In genomic region chr15:93202405-93202804, GRCh38 we compare ENCODE assay signal across 35 cellular contexts.
"Had no signal": no experiment of that assay in that cellular context is flagged by ENCODE, and none has a peak within 500 bp of the region (broad histone marks: within the 10 kb centered on the region; RNA-seq: fewer than 3 reads in every experiment).

No MANE protein-coding gene starts in this region.

- H3K9me3 Mint-ChIP-seq: activated CD4-positive, alpha-beta T cell treated with anti-CD3 and anti-CD28 coated beads, Interleukin-2, amount 10 ng/mL, durations not matched to agents 24 days and 14 days; activated naive CD4-positive, alpha-beta T cell treated with anti-CD3 and anti-CD28 coated beads, Interleukin-2, amount 10 ng/mL, durations not matched to agents 7 days and 5 days; activated T-helper 2 cell treated with anti-CD3 and anti-CD28 coated beads, Interferon-gamma antibody, Interleukin-2, Interleukin-4, amounts not matched to agents 10 μg/mL and 5 μg/mL and 100 μg/mL, durations not matched to agents 14 hours and 24 hours and 36 hours; T-helper 1 cell treated with Interleukin-12 subunit alpha and Interleukin-12 subunit beta and Interleukin-4 antibody, amounts not matched to agents 30 μg/mL and 1 μg/mL, for 36 hours; T-helper 2 cell treated with Interferon-gamma antibody and Interleukin-4, amounts not matched to agents 5 μg/mL and 100 μg/mL, for 36 hours had no signal

- H3K4me3 Mint-ChIP-seq: activated B cell treated with CpG ODN at 0.5 μM for 24 hours; activated CD4-positive, alpha-beta memory T cell treated with anti-CD3 and anti-CD28 coated beads for 36 hours; activated CD4-positive, alpha-beta T cell treated with anti-CD3 and anti-CD28 coated beads, Interleukin-2, amount 10 ng/mL, durations not matched to agents 24 days and 14 days; activated CD8-positive, alpha-beta T cell treated with anti-CD3 and anti-CD28 coated beads for 36 hours; activated naive CD4-positive, alpha-beta T cell treated with anti-CD3 and anti-CD28 coated beads, Interleukin-2, amount 10 ng/mL, durations not matched to agents 7 days and 5 days; activated naive CD4-positive, alpha-beta T cell treated with anti-CD3 and anti-CD28 coated beads, Interleukin-2, amount 50 U/mL, for 24 hours; activated naive CD8-positive, alpha-beta T cell; activated naive CD8-positive, alpha-beta T cell treated with anti-CD3 and anti-CD28 coated beads, Interleukin-2, amount 10 ng/mL, durations not matched to agents 7 days and 5 days; activated naive CD8-positive, alpha-beta T cell treated with anti-CD3 and anti-CD28 coated beads, Interleukin-2, amount 50 U/mL, for 24 hours; activated T-cell treated with anti-CD3 and anti-CD28 coated beads, Interleukin-2, amount 50 U/mL, for 4 hours; brain; central memory CD8-positive, alpha-beta T cell; T-helper 1 cell treated with Interleukin-12 subunit alpha and Interleukin-12 subunit beta and Interleukin-4 antibody, amounts not matched to agents 30 μg/mL and 1 μg/mL, for 36 hours; T-helper 2 cell treated with Interferon-gamma antibody and Interleukin-4, amounts not matched to agents 5 μg/mL and 100 μg/mL, for 36 hours had no signal

- H3K36me3 ChIP-seq: ascending aorta, cardiac muscle cell had no signal

- H3K36me3 Mint-ChIP-seq: activated CD4-positive, alpha-beta memory T cell treated with anti-CD3 and anti-CD28 coated beads for 36 hours; activated naive CD4-positive, alpha-beta T cell treated with anti-CD3 and anti-CD28 coated beads, Interleukin-2, amount 10 ng/mL, durations not matched to agents 7 days and 5 days; activated naive CD8-positive, alpha-beta T cell; activated naive CD8-positive, alpha-beta T cell treated with anti-CD3 and anti-CD28 coated beads, Interleukin-2, amount 10 ng/mL, durations not matched to agents 7 days and 5 days had no signal

- H3K4me1 Mint-ChIP-seq: activated B cell treated with CpG ODN at 0.5 μM for 24 hours; activated CD4-positive, alpha-beta T cell treated with anti-CD3 and anti-CD28 coated beads, Interleukin-2, amount 10 ng/mL, durations not matched to agents 24 days and 14 days; activated naive CD4-positive, alpha-beta T cell treated with anti-CD3 and anti-CD28 coated beads, Interleukin-2, amount 10 ng/mL, durations not matched to agents 7 days and 5 days; activated naive CD4-positive, alpha-beta T cell treated with anti-CD3 and anti-CD28 coated beads, Interleukin-2, amount 50 U/mL, for 24 hours; activated naive CD8-positive, alpha-beta T cell treated with anti-CD3 and anti-CD28 coated beads, Interleukin-2, amount 10 ng/mL, durations not matched to agents 7 days and 5 days; activated naive CD8-positive, alpha-beta T cell treated with anti-CD3 and anti-CD28 coated beads, Interleukin-2, amount 50 U/mL, for 24 hours; central memory CD8-positive, alpha-beta T cell had no signal

- ATAC-seq: activated CD8-positive, alpha-beta T cell treated with anti-CD3 and anti-CD28 coated beads for 36 hours; activated naive CD8-positive, alpha-beta T cell treated with anti-CD3 and anti-CD28 coated beads, Interleukin-2, amount 50 U/mL, for 24 hours; activated T-cell treated with anti-CD3 and anti-CD28 coated beads, Interleukin-2, amount 50 U/mL, for 4 hours had no signal

- H3K4me1 ChIP-seq: ascending aorta had no signal

- H3K27ac ChIP-seq: cardiac muscle cell, VCaP had no signal

- DNase-seq: activated B cell treated with CpG ODN at 0.5 μM for 24 hours; activated CD4-positive, alpha-beta memory T cell treated with anti-CD3 and anti-CD28 coated beads for 36 hours; activated CD4-positive, alpha-beta T cell treated with anti-CD3 and anti-CD28 coated beads for 4 hours; activated CD4-positive, alpha-beta T cell treated with anti-CD3 and anti-CD28 coated beads, Interleukin-2, amount 10 ng/mL, durations not matched to agents 24 days and 14 days; activated CD4-positive, alpha-beta T cell treated with anti-CD3 and anti-CD28 coated beads, Interleukin-2, amount 50 U/mL, for 1 hour; activated CD4-positive, alpha-beta T cell treated with anti-CD3 and anti-CD28 coated beads, Interleukin-2, amount 50 U/mL, for 4 hours; activated CD4-positive, CD25-positive, alpha-beta regulatory T cell treated with anti-CD3 and anti-CD28 coated beads, Interleukin-2, amount 50 U/mL, for 72 hours; activated CD8-positive, alpha-beta memory T cell treated with anti-CD3 and anti-CD28 coated beads, Interleukin-2, amount 50 U/mL, for 4 hours; activated CD8-positive, alpha-beta T cell treated with anti-CD3 and anti-CD28 coated beads for 36 hours; activated effector memory CD4-positive, alpha-beta T cell treated with Interleukin-2 at 50 U/mL for 16 hours; activated gamma-delta T cell; activated naive CD4-positive, alpha-beta T cell treated with anti-CD3 and anti-CD28 coated beads, Interleukin-2, amount 10 ng/mL, durations not matched to agents 7 days and 5 days; activated naive CD4-positive, alpha-beta T cell treated with Interleukin-2 at 50 U/mL for 16 hours; activated naive CD8-positive, alpha-beta T cell treated with anti-CD3 and anti-CD28 coated beads, Interleukin-2, amount 10 ng/mL, durations not matched to agents 7 days and 5 days; activated naive CD8-positive, alpha-beta T cell treated with anti-CD3 and anti-CD28 coated beads, Interleukin-2, amount 50 U/mL, for 24 hours; activated T-cell treated with anti-CD3 and anti-CD28 coated beads for 4 hours; activated T-cell treated with anti-CD3 and anti-CD28 coated beads, Interleukin-2, amount 50 U/mL, for 1 hour; activated T-cell treated with anti-CD3 and anti-CD28 coated beads, Interleukin-2, amount 50 U/mL, for 4 hours; amygdala; anterior cingulate cortex; caudate nucleus; cerebellar nuclear complex; T-helper 1 cell; T-helper 2 cell; T-helper 9 cell had no signal

- H3K27ac Mint-ChIP-seq: activated B cell treated with CpG ODN at 0.5 μM for 24 hours; activated CD4-positive, alpha-beta memory T cell treated with anti-CD3 and anti-CD28 coated beads for 36 hours; activated CD4-positive, alpha-beta T cell treated with anti-CD3 and anti-CD28 coated beads, Interleukin-2, amount 10 ng/mL, durations not matched to agents 24 days and 14 days; activated CD8-positive, alpha-beta T cell treated with anti-CD3 and anti-CD28 coated beads for 36 hours; activated naive CD4-positive, alpha-beta T cell treated with anti-CD3 and anti-CD28 coated beads, Interleukin-2, amount 10 ng/mL, durations not matched to agents 7 days and 5 days; activated naive CD4-positive, alpha-beta T cell treated with anti-CD3 and anti-CD28 coated beads, Interleukin-2, amount 50 U/mL, for 24 hours; activated naive CD8-positive, alpha-beta T cell; activated naive CD8-positive, alpha-beta T cell treated with anti-CD3 and anti-CD28 coated beads, Interleukin-2, amount 10 ng/mL, durations not matched to agents 7 days and 5 days; activated naive CD8-positive, alpha-beta T cell treated with anti-CD3 and anti-CD28 coated beads, Interleukin-2, amount 50 U/mL, for 24 hours; activated T-helper 2 cell treated with anti-CD3 and anti-CD28 coated beads, Interferon-gamma antibody, Interleukin-2, Interleukin-4, amounts not matched to agents 10 μg/mL and 5 μg/mL and 100 μg/mL, durations not matched to agents 14 hours and 24 hours and 36 hours; brain; T-helper 1 cell treated with Interleukin-12 subunit alpha and Interleukin-12 subunit beta and Interleukin-4 antibody, amounts not matched to agents 30 μg/mL and 1 μg/mL, for 36 hours; T-helper 2 cell treated with Interferon-gamma antibody and Interleukin-4, amounts not matched to agents 5 μg/mL and 100 μg/mL, for 36 hours had no signal

- H3K4me3 ChIP-seq: ascending aorta, cardiac muscle cell had no signal

- H3K27me3 ChIP-seq: ascending aorta, cardiac muscle cell had no signal
